Comparison of ENCODE assay signal across 1 cellular context in genomic region chr20:29743101-29743931, GRCh38.
TF ChIP-seq lines count a peak whose summit lies in the region.

No MANE protein-coding gene starts in this region.

TF ChIP-seq in SK-N-SH, 30 proteins besides CTCF, POLR2A, EP300 and RAD21 (continued from another document):
- TF ChIP-seq REST (IDR thresholded peaks at IDR 0.05; ENCODE audit: low read depth, low read length) (no peak), USF2 (IDR thresholded peaks at IDR 0.05; ENCODE audit: borderline replicate concordance, low read depth, low read length) (no peak), POLR2AphosphoS5 (IDR thresholded peaks at IDR 0.05; ENCODE audit: low read depth, low read length) (no peak), PBX3 (IDR thresholded peaks at IDR 0.05) (no peak), FOSL2 (IDR thresholded peaks at IDR 0.05; ENCODE audit: borderline replicate concordance, low read depth) (no peak), TEAD4 (IDR thresholded peaks at IDR 0.05; ENCODE audit: borderline replicate concordance, insufficient read depth) (no peak), NFIC (IDR thresholded peaks at IDR 0.05; ENCODE audit: borderline replicate concordance) (no peak), MEF2A (IDR thresholded peaks at IDR 0.05; ENCODE audit: borderline replicate concordance, low read depth) (no peak), GATA2 (CRISPR knock-in tag; IDR thresholded peaks at IDR 0.05) (no peak)
TF ChIP-seq in SK-N-SH: peak in this region for 0.
